ENCODE assay signal across 17 cellular contexts in the genomic region with DNA sequence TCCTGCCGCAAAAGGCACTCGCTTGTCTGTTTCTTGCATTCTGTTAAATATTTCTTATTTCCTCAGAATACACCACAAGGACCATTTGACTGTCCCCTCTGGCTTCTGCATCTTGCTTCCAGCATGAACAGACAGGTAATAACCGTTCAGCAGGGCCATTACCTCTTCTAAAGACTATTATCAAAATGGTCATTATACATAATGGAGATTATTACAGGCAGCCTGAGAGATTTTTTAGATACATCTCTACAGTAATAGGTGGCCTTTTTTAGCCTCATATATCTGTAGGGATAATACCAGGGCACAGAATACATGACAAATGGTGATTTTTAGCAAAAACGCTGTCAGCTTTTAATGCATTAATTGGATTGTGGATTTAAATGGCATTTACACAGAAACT.
DNase-seq lines count a peak whose midpoint lies in the region; ATAC-seq, FAIRE-seq and TF ChIP-seq lines count a peak whose summit lies in the region.
"Had no signal": no experiment of that assay in that cellular context is flagged by ENCODE, and none has a peak within 500 bp of the region (broad histone marks: within the 10 kb centered on the region; RNA-seq: fewer than 3 reads in every experiment).

No MANE protein-coding gene starts in this region.

- H3K4me1 Mint-ChIP-seq in astrocyte (ENCODE audit: low read depth, unreplicated experiment) (peaks cover 23% of the 10 kb centered on the region), osteocyte (ENCODE audit: unreplicated experiment) (no peaks in the 10 kb centered on the region)
- H3K4me1 Mint-ChIP-seq: B cell had no signal

- H3K9ac ChIP-seq in astrocyte (ENCODE audit: low read length), result no peak overlapping the region
- H3K9ac ChIP-seq: BLaER1 treated with 17β-estradiol and CSF1 and Interleukin-3, amounts not matched to agents 10 nM and 100 nM had no signal

- no peak overlapping the region for H3K4me3 Mint-ChIP-seq in astrocyte (ENCODE audit: unreplicated experiment)
- H3K4me3 Mint-ChIP-seq in osteocyte (ENCODE audit: unreplicated experiment), result no peak overlapping the region
- H3K4me3 Mint-ChIP-seq: B cell; CD8-positive, alpha-beta T cell; GM23338 had no signal

- no peak overlapping the region for H3K4me3 ChIP-seq in astrocyte (ENCODE audit: insufficient read depth, low read depth, low read length)
- H3K4me3 ChIP-seq: BLaER1 treated with 17β-estradiol and CSF1 and Interleukin-3, amounts not matched to agents 10 nM and 100 nM; GM23338 had no signal

- no peaks in the 10 kb centered on the region for H3K79me2 ChIP-seq in astrocyte (ENCODE audit: insufficient read depth, low read length)

- H3K27me3 Mint-ChIP-seq in astrocyte (ENCODE audit: low read depth, unreplicated experiment) (no peaks in the 10 kb centered on the region), osteocyte (ENCODE audit: unreplicated experiment) (no peaks in the 10 kb centered on the region)

- H3K27me3 ChIP-seq in astrocyte (ENCODE audit: insufficient read depth, low read length), result no peaks in the 10 kb centered on the region
- H3K27me3 ChIP-seq: BLaER1 treated with 17β-estradiol and CSF1 and Interleukin-3, amounts not matched to agents 10 nM and 100 nM had no signal

- H2AFZ ChIP-seq in astrocyte (ENCODE audit: low read depth, low read length), result no peak overlapping the region
- H2AFZ ChIP-seq: GM23338 had no signal

- H3K27ac ChIP-seq in astrocyte (ENCODE audit: low read depth, low read length), result no peak overlapping the region
- H3K27ac ChIP-seq: BLaER1 treated with 17β-estradiol and CSF1 and Interleukin-3, amounts not matched to agents 10 nM and 100 nM had no signal

- no peak overlapping the region for H3K4me2 ChIP-seq in astrocyte (ENCODE audit: low read length)
- H3K4me2 ChIP-seq: BLaER1 treated with 17β-estradiol and CSF1 and Interleukin-3, amounts not matched to agents 10 nM and 100 nM; GM23338 had no signal

- DNase-seq in NCI-H748 (lab: John Stamatoyannopoulos, UW; ENCODE audit: unreplicated experiment), result peak; percentile 17
- no peak for DNase-seq in NCI-H748 treated with DMSO at 0.1 percent for 48 hours (lab: John Stamatoyannopoulos, UW)
- DNase-seq in NCI-H1436 (lab: John Stamatoyannopoulos, UW), result peak; percentile 55
- peak; percentile 73 to 78 for DNase-seq in NCI-H1930 (lab: John Stamatoyannopoulos, UW)
- DNase-seq in astrocyte (ENCODE audit: low read depth), result no peak
- DNase-seq in osteocyte (ENCODE audit: extremely low spot score, unreplicated experiment), result no peak
- no peak for DNase-seq in anterior cingulate cortex (lab: John Stamatoyannopoulos, UW)
- DNase-seq: Calu3; CD8-positive, alpha-beta T cell; DMS79 treated with DMSO at 0.1 percent for 48 hours; GF-D8; HCEC 1CT had no signal

- H3K9me3 Mint-ChIP-seq in astrocyte (ENCODE audit: unreplicated experiment) (peaks cover 2% of the 10 kb centered on the region), osteocyte (ENCODE audit: unreplicated experiment) (no peaks in the 10 kb centered on the region)
- H3K9me3 Mint-ChIP-seq: CD8-positive, alpha-beta T cell had no signal

- TF ChIP-seq CTCF in astrocyte (IDR thresholded peaks at IDR 0.05; ENCODE audit: insufficient read depth, low read depth, low read length) (no peak), osteocyte (IDR thresholded peaks at IDR 0.05) (no peak)

- H3K27ac Mint-ChIP-seq in astrocyte (ENCODE audit: unreplicated experiment), result no peak overlapping the region
- H3K27ac Mint-ChIP-seq in osteocyte (ENCODE audit: unreplicated experiment), result no peak overlapping the region
- H3K27ac Mint-ChIP-seq: B cell; CD8-positive, alpha-beta T cell; GM23338 had no signal

- H3K36me3 Mint-ChIP-seq in astrocyte (ENCODE audit: low read depth, unreplicated experiment), result peaks cover 2% of the 10 kb centered on the region
- H3K36me3 Mint-ChIP-seq in osteocyte (ENCODE audit: unreplicated experiment), result no peaks in the 10 kb centered on the region
- H3K36me3 Mint-ChIP-seq: CD8-positive, alpha-beta T cell had no signal

- no peaks in the 10 kb centered on the region for H4K20me1 ChIP-seq in astrocyte (ENCODE audit: insufficient read depth, low read length)
- H4K20me1 ChIP-seq: BLaER1 treated with 17β-estradiol and CSF1 and Interleukin-3, amounts not matched to agents 10 nM and 100 nM had no signal

- peak; percentile 20 for FAIRE-seq in astrocyte (lab: Jason Lieb, UNC)
- FAIRE-seq: HTR-8/SVneo had no signal

- H3K4me1 ChIP-seq in astrocyte (ENCODE audit: insufficient read depth, low read length), result peaks cover 16% of the 10 kb centered on the region
- H3K4me1 ChIP-seq: BLaER1 treated with 17β-estradiol and CSF1 and Interleukin-3, amounts not matched to agents 10 nM and 100 nM had no signal

- ATAC-seq in HG02885 (IDR thresholded peaks at IDR 0.05; ENCODE audit: poor library complexity, unreplicated experiment), result no peak
- ATAC-seq: CD8-positive, alpha-beta T cell; GM23338 had no signal

- no peaks in the 10 kb centered on the region for H3K9me3 ChIP-seq in astrocyte (ENCODE audit: insufficient read depth, low read depth, low read length)
- H3K9me3 ChIP-seq: BLaER1 treated with 17β-estradiol and CSF1 and Interleukin-3, amounts not matched to agents 10 nM and 100 nM had no signal

- no peaks in the 10 kb centered on the region for H3K36me3 ChIP-seq in astrocyte (ENCODE audit: insufficient read depth, low read length)
- H3K36me3 ChIP-seq: BLaER1 treated with 17β-estradiol and CSF1 and Interleukin-3, amounts not matched to agents 10 nM and 100 nM had no signal

Comparison
In these comparisons a context has a peak if more than half of its experiments do, and no peak if none do; other contexts are left out.
1. DNase-seq: peak in NCI-H748 (single experiment), NCI-H1436 (single experiment) and NCI-H1930 (2 of 2); none in NCI-H748 treated with DMSO at 0.1 percent for 48 hours (single experiment), astrocyte (single experiment), osteocyte (single experiment) and anterior cingulate cortex (0 of 58).